ENCODE assay signal across 1 cellular context in the genomic region with DNA sequence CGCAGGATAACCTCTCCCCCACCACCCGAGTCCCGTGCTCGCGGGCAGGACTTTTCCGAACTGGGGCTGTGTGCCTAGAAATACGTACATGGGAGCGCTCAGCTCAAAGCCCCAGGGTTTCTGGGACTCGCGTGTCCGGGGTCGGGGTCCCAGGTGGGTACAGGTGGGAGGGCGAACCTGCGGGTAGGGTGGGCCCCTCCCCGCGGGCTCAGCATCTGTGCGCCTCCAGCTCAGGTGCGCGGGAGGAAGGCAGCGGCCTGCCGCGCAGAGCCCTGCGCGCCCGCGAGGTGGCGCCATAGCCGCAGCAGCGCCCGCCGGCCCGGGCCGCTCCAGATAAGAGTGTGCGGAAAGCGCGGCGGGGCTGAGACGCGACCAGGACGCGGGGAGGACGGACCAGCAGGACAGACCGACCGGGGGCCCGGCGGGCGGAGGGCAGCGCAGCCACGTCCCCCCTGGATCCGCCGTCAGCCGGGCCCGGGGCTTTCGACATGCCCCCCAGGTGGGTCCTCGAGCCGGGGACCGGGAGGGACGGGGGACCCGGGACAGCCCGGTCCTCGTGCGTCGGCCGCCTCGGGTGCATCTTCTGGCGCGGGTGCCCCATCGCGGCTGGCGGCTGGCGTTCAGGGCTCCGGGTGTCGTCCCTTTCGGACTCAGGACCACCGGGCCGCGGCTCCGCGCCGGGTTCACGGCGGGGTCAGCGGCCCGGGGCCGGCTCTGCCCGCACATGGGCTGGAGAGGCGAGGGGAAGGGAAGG.
A peak's percentile ranks its signal among the peaks of the same experiment; 100 is the strongest.
TF ChIP-seq lines count a peak whose summit lies in the region.

A gene with protein sequence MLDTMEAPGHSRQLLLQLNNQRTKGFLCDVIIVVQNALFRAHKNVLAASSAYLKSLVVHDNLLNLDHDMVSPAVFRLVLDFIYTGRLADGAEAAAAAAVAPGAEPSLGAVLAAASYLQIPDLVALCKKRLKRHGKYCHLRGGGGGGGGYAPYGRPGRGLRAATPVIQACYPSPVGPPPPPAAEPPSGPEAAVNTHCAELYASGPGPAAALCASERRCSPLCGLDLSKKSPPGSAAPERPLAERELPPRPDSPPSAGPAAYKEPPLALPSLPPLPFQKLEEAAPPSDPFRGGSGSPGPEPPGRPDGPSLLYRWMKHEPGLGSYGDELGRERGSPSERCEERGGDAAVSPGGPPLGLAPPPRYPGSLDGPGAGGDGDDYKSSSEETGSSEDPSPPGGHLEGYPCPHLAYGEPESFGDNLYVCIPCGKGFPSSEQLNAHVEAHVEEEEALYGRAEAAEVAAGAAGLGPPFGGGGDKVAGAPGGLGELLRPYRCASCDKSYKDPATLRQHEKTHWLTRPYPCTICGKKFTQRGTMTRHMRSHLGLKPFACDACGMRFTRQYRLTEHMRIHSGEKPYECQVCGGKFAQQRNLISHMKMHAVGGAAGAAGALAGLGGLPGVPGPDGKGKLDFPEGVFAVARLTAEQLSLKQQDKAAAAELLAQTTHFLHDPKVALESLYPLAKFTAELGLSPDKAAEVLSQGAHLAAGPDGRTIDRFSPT (plus strand): TSS at position 364 of the 754 bp plus-strand sequence. CDS start 1,588 bp downstream, outside the sequence.

TF ChIP-seq in IMR-90, 13 proteins besides CTCF, POLR2A, EP300 and RAD21 (continued from another document):
- peak; percentile 77; the same call in 1 of the 2 replicates for TF ChIP-seq MXI1 (IDR thresholded peaks at IDR 0.05; ENCODE audit: borderline replicate concordance, low read depth, low read length)
TF ChIP-seq in IMR-90: peak in this region for 4.
